1 cellular context compared by ENCODE assay signal in genomic region chr4:98261291-98262271, GRCh38.
TF ChIP-seq lines count a peak whose summit lies in the region.

RAP1GDS1 (plus strand) TSS chr4:98261384; CDS start chr4:98261566, 182 bp downstream.

TF ChIP-seq in K562, 482 proteins besides CTCF, POLR2A, EP300 and RAD21 (continued from another document and continues in another):
- TF ChIP-seq ZNF318 (IDR thresholded peaks at IDR 0.05; ENCODE audit: borderline replicate concordance in 1 of 2, low read depth in 1 of 2) = no peak
- TF ChIP-seq HCFC1 (IDR thresholded peaks at IDR 0.05; ENCODE audit: low read depth, low read length) = 0 out of 2 replicates have a peak, but pooled peaks have one; percentile 19
- TF ChIP-seq VEZF1 (CRISPR knock-in tag; IDR thresholded peaks at IDR 0.05) = peak; percentile 79
- TF ChIP-seq PHF8 (IDR thresholded peaks at IDR 0.05; ENCODE audit: borderline replicate concordance, low read length) = peak; percentile 56; the same call in 1 of the 2 replicates
- TF ChIP-seq NR2F6 (CRISPR knock-in tag; IDR thresholded peaks at IDR 0.05) = no peak
- TF ChIP-seq RB1 (IDR thresholded peaks at IDR 0.05; ENCODE audit: low read depth) = 0 out of 2 replicates have a peak, but pooled peaks have one; percentile 8
- TF ChIP-seq ZNF551 (CRISPR knock-in tag; IDR thresholded peaks at IDR 0.05) = no peak
- TF ChIP-seq CREB3L1 (IDR thresholded peaks at IDR 0.05; ENCODE audit: borderline replicate concordance, low read depth) = peak; percentile 13; the same call in 1 of the 2 replicates
- 0 out of 4 replicates have a peak, but pooled peaks of 1 of the 2 experiments have one; percentile 34 for TF ChIP-seq UBTF (IDR thresholded peaks at IDR 0.05; ENCODE audit: borderline replicate concordance in 1 of 2, low read depth in 2 of 2, low read length in 2 of 2)
- peak; percentile 76 for TF ChIP-seq MGA (IDR thresholded peaks at IDR 0.05)
- TF ChIP-seq ZNF197 (CRISPR knock-in tag; IDR thresholded peaks at IDR 0.05; ENCODE audit: low read depth) = no peak
- peak; percentile 25; the same call in 1 of the 2 replicates for TF ChIP-seq ZNF263 (CRISPR knock-in tag; IDR thresholded peaks at IDR 0.05; ENCODE audit: borderline replicate concordance)
- TF ChIP-seq SOX6 (IDR thresholded peaks at IDR 0.05) = 0 out of 2 replicates have a peak, but pooled peaks have one; percentile 10
- TF ChIP-seq SIN3A (IDR thresholded peaks at IDR 0.05; ENCODE audit: borderline replicate concordance in 2 of 2, control insufficient read depth in 1 of 2, low read depth in 2 of 2, low read length in 2 of 2) = peak; percentile 12 to 45; a peak in 1 of 4 replicates
- peak; percentile 20; the same call in 1 of the 2 replicates for TF ChIP-seq TFAP4 (CRISPR knock-in tag; IDR thresholded peaks at IDR 0.05; ENCODE audit: borderline replicate concordance)
- TF ChIP-seq IRF2 (CRISPR knock-in tag; IDR thresholded peaks at IDR 0.05) = no peak
- peak; percentile 28; the same call in 1 of the 2 replicates for TF ChIP-seq FOXP4 (CRISPR knock-in tag; IDR thresholded peaks at IDR 0.05; ENCODE audit: borderline replicate concordance)
- 0 out of 2 replicates have a peak, but pooled peaks have one; percentile 33 for TF ChIP-seq GATAD2B (IDR thresholded peaks at IDR 0.05; ENCODE audit: borderline replicate concordance)
